10 cellular contexts compared by ENCODE assay signal in the genomic region with DNA sequence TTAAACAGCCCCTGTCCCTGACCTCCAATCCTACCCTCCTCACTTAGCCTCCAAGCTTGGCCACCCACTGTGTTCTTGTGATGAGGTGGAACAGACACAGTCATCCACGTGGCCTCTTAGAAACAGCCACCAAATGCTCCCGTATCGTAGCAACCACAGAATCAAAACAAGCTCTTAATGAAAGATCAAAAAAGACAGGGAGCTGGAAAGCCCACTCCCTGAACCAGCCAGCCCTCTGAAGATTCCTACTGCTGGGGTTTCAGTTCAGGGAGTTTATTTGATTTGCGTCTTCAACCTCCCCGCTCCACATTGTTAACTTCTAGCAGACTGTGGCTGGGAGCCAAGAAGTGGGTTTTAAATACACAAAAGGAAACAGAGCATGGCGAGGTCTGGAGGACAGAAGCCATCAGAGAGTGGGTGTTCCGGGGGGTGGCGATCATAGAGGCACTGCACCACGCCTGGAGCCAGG.
A peak's percentile ranks its signal among the peaks of the same experiment; 100 is the strongest.
DNase-seq lines count a peak whose midpoint lies in the region; ATAC-seq, FAIRE-seq and TF ChIP-seq lines count a peak whose summit lies in the region.
"Had no signal": no experiment of that assay in that cellular context is flagged by ENCODE, and none has a peak within 500 bp of the region (broad histone marks: within the 10 kb centered on the region; RNA-seq: fewer than 3 reads in every experiment).

No MANE protein-coding gene starts in this region.

- TF ChIP-seq CTCF in endodermal cell (conservative IDR thresholded peaks at IDR 0.05) (no peak), pancreas (IDR thresholded peaks at IDR 0.05) (no peak), MCF 10A (IDR thresholded peaks at IDR 0.05; ENCODE audit: unreplicated experiment) (no peak)

- H3K27ac Mint-ChIP-seq in endodermal cell, result no peak overlapping the region
- H3K27ac Mint-ChIP-seq in MCF 10A (ENCODE audit: low read depth, unreplicated experiment), result no peak overlapping the region

- no peak overlapping the region for H3K14ac ChIP-seq in trophoblast cell (ENCODE audit: low read length)

- H3K27ac ChIP-seq in endodermal cell (ENCODE audit: low read depth, low read length) (peak overlapping the region; percentile 59), pancreas (no peak overlapping the region), trophoblast cell (ENCODE audit: low read depth, low read length) (no peak overlapping the region)

- H3K27me3 ChIP-seq in endodermal cell (ENCODE audit: control insufficient read depth, insufficient read depth, low read length, poor library complexity, severe bottlenecking), result no peaks in the 10 kb centered on the region
- no peaks in the 10 kb centered on the region for H3K27me3 ChIP-seq in pancreas
- no peaks in the 10 kb centered on the region for H3K27me3 ChIP-seq in trophoblast cell (ENCODE audit: insufficient read depth, low read length)

- no peak overlapping the region for H2AK5ac ChIP-seq in trophoblast cell (ENCODE audit: low read length)

- H3K4me3 ChIP-seq in endodermal cell (ENCODE audit: low read length) (no peak overlapping the region), pancreas (no peak overlapping the region), trophoblast cell (ENCODE audit: low read depth, low read length) (no peak overlapping the region)

- H3K36me3 Mint-ChIP-seq in endodermal cell (ENCODE audit: low read depth) (peaks cover 33% of the 10 kb centered on the region), MCF 10A (ENCODE audit: insufficient read depth, unreplicated experiment) (no peaks in the 10 kb centered on the region)

- no peaks in the 10 kb centered on the region for H3K4me1 ChIP-seq in endodermal cell (ENCODE audit: control insufficient read depth, insufficient read depth, low read length)
- H3K4me1 ChIP-seq in pancreas, result no peaks in the 10 kb centered on the region
- H3K4me1 ChIP-seq in trophoblast cell (ENCODE audit: control insufficient read depth in 1 of 2, insufficient read depth in 2 of 2, low read length in 2 of 2), result no peaks in the 10 kb centered on the region

- H3K4me1 Mint-ChIP-seq in endodermal cell (no peaks in the 10 kb centered on the region), MCF 10A (ENCODE audit: insufficient read depth, unreplicated experiment) (no peaks in the 10 kb centered on the region)

- H3K36me3 ChIP-seq in endodermal cell (ENCODE audit: control insufficient read depth, insufficient read depth, low read length) (no peaks in the 10 kb centered on the region), pancreas (no peaks in the 10 kb centered on the region), trophoblast cell (ENCODE audit: control insufficient read depth in 1 of 2, insufficient read depth in 2 of 2, low read length in 2 of 2) (peaks cover 0 to 11% of the 10 kb centered on the region in 2 experiments)

- CTCF ChIA-PET in MCF 10A (lab: Yijun Ruan, JAX), result interaction anchor here (0.6 to 2.0 kb wide), 4 partner anchors 297 to 1073 kb away, joined by 3 to 6 read pairs (median 4); no protein-coding TSS in a partner anchor

- H3K18ac ChIP-seq in trophoblast cell (ENCODE audit: low read length), result no peak overlapping the region

- H4K91ac ChIP-seq in trophoblast cell (ENCODE audit: low read depth, low read length), result no peak overlapping the region

- no peak overlapping the region for H4K8ac ChIP-seq in trophoblast cell (ENCODE audit: low read depth, low read length)

- peaks cover 7% of the 10 kb centered on the region for H3K9me3 ChIP-seq in endodermal cell (ENCODE audit: control insufficient read depth, low read length)
- H3K9me3 ChIP-seq in pancreas, result no peaks in the 10 kb centered on the region
- H3K9me3 ChIP-seq in trophoblast cell (ENCODE audit: insufficient read depth, low read depth, low read length), result peaks cover 6% of the 10 kb centered on the region

- H3K27me3 Mint-ChIP-seq in endodermal cell (ENCODE audit: insufficient read depth) (no peaks in the 10 kb centered on the region), MCF 10A (ENCODE audit: insufficient read depth, unreplicated experiment) (no peaks in the 10 kb centered on the region)

- H2BK12ac ChIP-seq in trophoblast cell (ENCODE audit: low read length), result no peak overlapping the region

- BruUV-seq in MCF 10A (replicated peaks; lab: Mats Ljungman, UMichigan), result no TSS peak

- POLR2A ChIA-PET in MCF 10A (lab: Yijun Ruan, JAX), result no interaction called here

- H3K9me3 Mint-ChIP-seq in endodermal cell, result peaks cover 12% of the 10 kb centered on the region
- no peaks in the 10 kb centered on the region for H3K9me3 Mint-ChIP-seq in MCF 10A (ENCODE audit: unreplicated experiment)

- H3K4me2 ChIP-seq in trophoblast cell (ENCODE audit: low read length), result no peak overlapping the region

- H3K4ac ChIP-seq in trophoblast cell (ENCODE audit: low read depth, low read length), result no peak overlapping the region

- H2BK5ac ChIP-seq in trophoblast cell (ENCODE audit: low read depth, low read length, poor library complexity), result no peak overlapping the region

- 85 to 90% methylated on average over 9 of the region's 9 CpGs for WGBS in endodermal cell (ENCODE audit: insufficient coverage in 1 of 2, insufficient read length in 1 of 2), 2 experiments
- WGBS in pancreas, 2 donors, result 26 to 50% methylated on average over 9 of the region's 9 CpGs
- no CpG with 5 or more reads among the region's 9 CpGs for WGBS in trophoblast cell (ENCODE audit: extremely low coverage, insufficient coverage, insufficient read length)

- no peak overlapping the region for H4K12ac ChIP-seq in trophoblast cell (ENCODE audit: low read depth, low read length)

- no peak overlapping the region for H3K23ac ChIP-seq in trophoblast cell (ENCODE audit: low read length)

- no peaks in the 10 kb centered on the region for H3K79me1 ChIP-seq in trophoblast cell (ENCODE audit: low read length)

- no peak overlapping the region for H2BK120ac ChIP-seq in trophoblast cell (ENCODE audit: insufficient read depth, low read length, poor library complexity)

- intact Hi-C loops in pancreas (cut with DNase I), result no loop called here
- intact Hi-C loops in MCF 10A (cut with micrococcal nuclease), result no loop called here

- H3K79me2 ChIP-seq in trophoblast cell (ENCODE audit: control insufficient read depth, insufficient read depth, low read length, poor library complexity), result no peaks in the 10 kb centered on the region

- H3K9ac ChIP-seq in endodermal cell (ENCODE audit: extremely low read depth, low read length, poor library complexity, severe bottlenecking) (no peak overlapping the region), trophoblast cell (ENCODE audit: low read length) (no peak overlapping the region)

- H3K4me3 Mint-ChIP-seq in endodermal cell (no peak overlapping the region), MCF 10A (ENCODE audit: unreplicated experiment) (no peak overlapping the region)

- ATAC-seq in pancreas (peak in 3 of 4 donors; percentile 22 to 34 (median 30)), HG02840 (IDR thresholded peaks at IDR 0.05; ENCODE audit: low FRiP score, unreplicated experiment) (no peak)

- H2AFZ ChIP-seq in trophoblast cell (ENCODE audit: insufficient read depth, low read length, poor library complexity), result no peak overlapping the region

- DNase-seq in EH (ENCODE audit: low read depth) (peak; percentile 12), NCI-H2029 (lab: John Stamatoyannopoulos, UW) (peak; percentile 91), endodermal cell (no peak), pancreas (no peak), HPDE6-E6E7 (ENCODE audit: extremely low spot score) (no peak), MCF 10A (ENCODE audit: unreplicated experiment) (no peak), trophoblast cell (no peak)
- DNase-seq: stimulated activated CD4-positive, alpha-beta T cell treated with anti-CD3 and anti-CD28 coated beads, Interleukin-2, amount 100 ng/mL, for 24 hours had no signal

- FAIRE-seq in pancreas (lab: Jason Lieb, UNC), result no peak
- FAIRE-seq: TTC549 had no signal

Comparison
In these comparisons a context has a peak if more than half of its experiments do, and no peak if none do; other contexts are left out.
1. DNase-seq: peak in EH (single experiment) and NCI-H2029 (single experiment); none in endodermal cell (single experiment), pancreas (0 of 6), HPDE6-E6E7 (single experiment), MCF 10A (single experiment) and trophoblast cell (0 of 2).